ENCODE assay signal across 18 cellular contexts in the genomic region with DNA sequence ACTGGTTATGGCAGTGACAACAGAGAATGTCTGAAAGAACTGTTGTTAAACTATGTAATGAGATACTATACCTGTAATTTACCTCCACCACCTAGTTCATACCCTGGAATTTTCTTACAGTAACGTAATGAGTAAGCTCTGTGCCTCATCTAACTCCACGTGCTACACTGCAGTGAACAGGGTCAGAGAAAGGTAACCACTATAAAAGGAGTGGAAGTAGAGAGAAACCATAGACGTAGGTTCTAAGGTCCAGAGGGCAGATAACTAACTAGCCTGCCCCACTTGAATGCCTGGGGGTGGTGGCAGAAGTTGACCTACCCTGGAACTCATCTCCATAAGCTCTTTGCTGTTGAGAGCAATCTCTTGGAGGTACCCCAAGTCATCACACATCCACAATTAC. TPM values are rescaled to one million over a fixed set of nuclear protein-coding genes. Genes with fewer than 3 reads are reported as not detected.
DNase-seq lines count a peak whose midpoint lies in the region; ATAC-seq and TF ChIP-seq lines count a peak whose summit lies in the region.
"Had no signal": no experiment of that assay in that cellular context is flagged by ENCODE, and none has a peak within 500 bp of the region (broad histone marks: within the 10 kb centered on the region; RNA-seq: fewer than 3 reads in every experiment).

No MANE protein-coding gene starts in this region.

- peaks cover 10% of the 10 kb centered on the region for H3K9me3 Mint-ChIP-seq in chondrocyte (ENCODE audit: low read depth)

- no peaks in the 10 kb centered on the region for H3K4me1 ChIP-seq in Karpas-422 (ENCODE audit: low read length)
- H3K4me1 ChIP-seq: SJSA1 had no signal

- DNase-seq in renal cortical epithelial cell (ENCODE audit: low read depth) (peak; percentile 31), chondrocyte (ENCODE audit: low spot score) (no peak), Karpas-422 (no peak)
- DNase-seq in NK-92 treated with Interleukin-12 subunit alpha and Interleukin-12 subunit beta, amount 100 ng/mL, for 24 hours (lab: John Stamatoyannopoulos, UW) = no peak
- DNase-seq: ACHN; Calu3; CD4-positive, CD25-positive, alpha-beta regulatory T cell; HFFc6; NCI-H2029 treated with DMSO at 0.1 percent for 48 hours; NCI-H226; NCI-H526; SW 1271 had no signal

- no peaks in the 10 kb centered on the region for H3K27me3 Mint-ChIP-seq in chondrocyte (ENCODE audit: low read depth)

- no peak overlapping the region for H3K4me3 ChIP-seq in Karpas-422 (ENCODE audit: low read length)
- H3K4me3 ChIP-seq: SJSA1 had no signal

- H3K9me2 ChIP-seq in Karpas-422 (replicated peaks; ENCODE audit: insufficient read depth, low read length) = no peaks in the 10 kb centered on the region

- no peak overlapping the region for H3K9ac ChIP-seq in Karpas-422 (ENCODE audit: low read length)

- H3K27ac Mint-ChIP-seq in chondrocyte (ENCODE audit: unreplicated experiment) = no peak overlapping the region
- H3K27ac Mint-ChIP-seq: CD4-positive, CD25-positive, alpha-beta regulatory T cell; HFFc6; T-helper 2 cell treated with Interferon-gamma antibody and Interleukin-4, amounts not matched to agents 5 μg/mL and 100 μg/mL, for 36 hours had no signal

- H3K4me3 Mint-ChIP-seq in chondrocyte (ENCODE audit: unreplicated experiment) = no peak overlapping the region
- H3K4me3 Mint-ChIP-seq: CD4-positive, CD25-positive, alpha-beta regulatory T cell; HFFc6; T-helper 2 cell treated with Interferon-gamma antibody and Interleukin-4, amounts not matched to agents 5 μg/mL and 100 μg/mL, for 36 hours had no signal

- H3K36me3 Mint-ChIP-seq in chondrocyte (ENCODE audit: low read depth) = peaks cover 1% of the 10 kb centered on the region
- H3K36me3 Mint-ChIP-seq: CD4-positive, CD25-positive, alpha-beta regulatory T cell had no signal

- 0 out of 2 replicates have a peak, but pooled peaks cover 3% of the 10 kb centered on the region for H3K27me3 ChIP-seq in Karpas-422 (ENCODE audit: low read length)
- H3K27me3 ChIP-seq: SJSA1 had no signal

- H3K27ac ChIP-seq in Karpas-422 (ENCODE audit: low read length) = no peak overlapping the region
- H3K27ac ChIP-seq: SJSA1 had no signal

- no peaks in the 10 kb centered on the region for H3K4me1 Mint-ChIP-seq in chondrocyte (ENCODE audit: low read depth)
- H3K4me1 Mint-ChIP-seq: CD4-positive, CD25-positive, alpha-beta regulatory T cell had no signal

- H2AFZ ChIP-seq in Karpas-422 (ENCODE audit: low read length) = no peak overlapping the region

- no peak overlapping the region for H3K4me2 ChIP-seq in Karpas-422 (ENCODE audit: low read depth, low read length, poor library complexity, severe bottlenecking)

- TF ChIP-seq CTCF in chondrocyte (IDR thresholded peaks at IDR 0.05) = no peak

- ATAC-seq in GM18511 (IDR thresholded peaks at IDR 0.05; ENCODE audit: unreplicated experiment) (peak; percentile 62), GM21786 (IDR thresholded peaks at IDR 0.05; ENCODE audit: unreplicated experiment) (peak; percentile 43), HG03432 (IDR thresholded peaks at IDR 0.05; ENCODE audit: unreplicated experiment) (peak; percentile 67)

- H3K36me3 ChIP-seq in Karpas-422 (ENCODE audit: insufficient read depth, low read length) = no peaks in the 10 kb centered on the region
- H3K36me3 ChIP-seq: SJSA1 had no signal

- H4K20me1 ChIP-seq in Karpas-422 (ENCODE audit: insufficient read depth, low read depth, low read length) = no peaks in the 10 kb centered on the region

- 0 out of 2 replicates have a peak, but pooled peaks cover 5% of the 10 kb centered on the region for H3K9me3 ChIP-seq in Karpas-422 (ENCODE audit: low read length)
- H3K9me3 ChIP-seq: SJSA1 had no signal

- no peaks in the 10 kb centered on the region for H3K79me2 ChIP-seq in Karpas-422 (ENCODE audit: low read length)

RNA-seq across cellular contexts. Expression of a gene that starts 32.0 kb away (rescaled TPM):
- total RNA-seq in renal cortical epithelial cell = 6.4 and 6.9 TPM in 2 replicates
- total RNA-seq in chondrocyte = 9.8 to 23.3 TPM (median 12.2 TPM) in 3 replicates
- 0.47 and 0.97 TPM in 2 replicates for total RNA-seq in Karpas-422 (2014; rRNA removed; shearing (Covaris generic); ENCODE audit: low replicate concordance)
- total RNA-seq: HFFc6, LHCN-M2 had no signal

RNA-seq across cellular contexts. Expression of a gene that starts 44.3 kb away (rescaled TPM):
- total RNA-seq in renal cortical epithelial cell (0.80 TPM in 1 of 2 replicates, not detected in the other), chondrocyte (0.20 to 0.53 TPM in 2 of 3 replicates, not detected in the other)
- not detected in 2 replicates for total RNA-seq in Karpas-422 (2014; rRNA removed; shearing (Covaris generic); ENCODE audit: low replicate concordance)
- total RNA-seq: Calu3; CD4-positive, CD25-positive, alpha-beta regulatory T cell; HFFc6; LHCN-M2; SJSA1 had no signal
